17 cellular contexts compared by ENCODE assay signal in genomic region chr16:30087181-30087898, GRCh38. TPM values are rescaled to one million over a fixed set of nuclear protein-coding genes. Genes with fewer than 3 reads are reported as not detected.
DNase-seq lines count a peak whose midpoint lies in the region; ATAC-seq and TF ChIP-seq lines count a peak whose summit lies in the region.
"Had no signal": no experiment of that assay in that cellular context is flagged by ENCODE, and none has a peak within 500 bp of the region (broad histone marks: within the 10 kb centered on the region; RNA-seq: fewer than 3 reads in every experiment).

No MANE protein-coding gene starts in this region.

- peaks cover 2 to 16% of the 10 kb centered on the region in 2 donors for H3K36me3 Mint-ChIP-seq in activated T-cell treated with anti-CD3 and anti-CD28 coated beads, Interleukin-2, amount 50 U/mL, for 72 hours (ENCODE audit: insufficient read depth in 2 of 2)
- H3K36me3 Mint-ChIP-seq in activated T-cell treated with anti-CD3 and anti-CD28 coated beads, Interleukin-2, amount 50 U/mL, for 4 hours (ENCODE audit: insufficient read depth) = peaks cover 10% of the 10 kb centered on the region
- peaks cover 23% of the 10 kb centered on the region for H3K36me3 Mint-ChIP-seq in central memory CD8-positive, alpha-beta T cell (ENCODE audit: insufficient read depth)
- H3K36me3 Mint-ChIP-seq in stimulated activated memory B cell treated with anti-CD40 and anti-IgM and Interleukin-4, amounts not matched to agents 10 μg/mL and 1 μg/mL and 100 μg/mL, for 72 hours = peaks cover 22% of the 10 kb centered on the region

- no peak for TF ChIP-seq CTCF in vagina (IDR thresholded peaks at IDR 0.05)

- peak overlapping the region; percentile 57 for H3K27ac Mint-ChIP-seq in activated T-cell treated with anti-CD3 and anti-CD28 coated beads, Interleukin-2, amount 50 U/mL, for 72 hours
- peak overlapping the region; percentile 69 for H3K27ac Mint-ChIP-seq in central memory CD8-positive, alpha-beta T cell (ENCODE audit: low read depth)
- H3K27ac Mint-ChIP-seq in stimulated activated memory B cell treated with anti-CD40 and anti-IgM and Interleukin-4, amounts not matched to agents 10 μg/mL and 1 μg/mL and 100 μg/mL, for 72 hours = peak overlapping the region; percentile 61
- H3K27ac Mint-ChIP-seq: activated naive CD4-positive, alpha-beta T cell treated with anti-CD3 and anti-CD28 coated beads, Interleukin-2, amount 50 U/mL, for 24 hours had no signal

- H3K4me1 ChIP-seq in vagina = peaks cover 17% of the 10 kb centered on the region

- no peaks in the 10 kb centered on the region for H3K9me3 Mint-ChIP-seq in activated T-cell treated with anti-CD3 and anti-CD28 coated beads, Interleukin-2, amount 50 U/mL, for 72 hours
- H3K9me3 Mint-ChIP-seq in activated T-cell treated with anti-CD3 and anti-CD28 coated beads, Interleukin-2, amount 50 U/mL, for 4 hours = no peaks in the 10 kb centered on the region
- no peaks in the 10 kb centered on the region for H3K9me3 Mint-ChIP-seq in central memory CD8-positive, alpha-beta T cell
- H3K9me3 Mint-ChIP-seq in stimulated activated memory B cell treated with anti-CD40 and anti-IgM and Interleukin-4, amounts not matched to agents 10 μg/mL and 1 μg/mL and 100 μg/mL, for 72 hours = no peaks in the 10 kb centered on the region
- H3K9me3 Mint-ChIP-seq: activated naive CD4-positive, alpha-beta T cell treated with anti-CD3 and anti-CD28 coated beads, Interleukin-2, amount 50 U/mL, for 24 hours; GM23338 had no signal

- no peak for ATAC-seq in activated T-cell treated with anti-CD3 and anti-CD28 coated beads, Interleukin-2, amount 50 U/mL, for 72 hours (replicated peaks in 1 of 2)
- no peak for ATAC-seq in activated T-cell treated with anti-CD3 and anti-CD28 coated beads, Interleukin-2, amount 50 U/mL, for 4 hours
- ATAC-seq in central memory CD8-positive, alpha-beta T cell (replicated peaks; ENCODE audit: extremely low read depth, poor library complexity, severe bottlenecking) = no peak
- no peak for ATAC-seq in stimulated activated memory B cell treated with anti-CD40 and anti-IgM and Interleukin-4, amounts not matched to agents 10 μg/mL and 1 μg/mL and 100 μg/mL, for 72 hours
- ATAC-seq in HG02610 (IDR thresholded peaks at IDR 0.05; ENCODE audit: unreplicated experiment) = no peak
- ATAC-seq: GM23338; stimulated activated naive CD8-positive, alpha-beta T cell treated with anti-CD3 and anti-CD28 coated beads, Interleukin-15, Interleukin-2, amounts not matched to agents 100 U/mL and 50 U/mL, for 24 hours had no signal

- no peaks in the 10 kb centered on the region for H3K27me3 Mint-ChIP-seq in activated T-cell treated with anti-CD3 and anti-CD28 coated beads, Interleukin-2, amount 50 U/mL, for 72 hours (ENCODE audit: low read depth)
- no peaks in the 10 kb centered on the region for H3K27me3 Mint-ChIP-seq in activated T-cell treated with anti-CD3 and anti-CD28 coated beads, Interleukin-2, amount 50 U/mL, for 4 hours (ENCODE audit: low read depth)
- no peaks in the 10 kb centered on the region for H3K27me3 Mint-ChIP-seq in central memory CD8-positive, alpha-beta T cell
- no peaks in the 10 kb centered on the region for H3K27me3 Mint-ChIP-seq in stimulated activated memory B cell treated with anti-CD40 and anti-IgM and Interleukin-4, amounts not matched to agents 10 μg/mL and 1 μg/mL and 100 μg/mL, for 72 hours
- H3K27me3 Mint-ChIP-seq: activated naive CD4-positive, alpha-beta T cell treated with anti-CD3 and anti-CD28 coated beads, Interleukin-2, amount 50 U/mL, for 24 hours had no signal

- H3K4me3 ChIP-seq in vagina = no peak overlapping the region
- H3K4me3 ChIP-seq: GM23338 had no signal

- H3K4me1 Mint-ChIP-seq in activated T-cell treated with anti-CD3 and anti-CD28 coated beads, Interleukin-2, amount 50 U/mL, for 72 hours (ENCODE audit: low read depth) = peaks cover 25% of the 10 kb centered on the region
- peaks cover 22% of the 10 kb centered on the region for H3K4me1 Mint-ChIP-seq in activated T-cell treated with anti-CD3 and anti-CD28 coated beads, Interleukin-2, amount 50 U/mL, for 4 hours (ENCODE audit: low read depth)
- peaks cover 10% of the 10 kb centered on the region for H3K4me1 Mint-ChIP-seq in central memory CD8-positive, alpha-beta T cell
- H3K4me1 Mint-ChIP-seq in stimulated activated memory B cell treated with anti-CD40 and anti-IgM and Interleukin-4, amounts not matched to agents 10 μg/mL and 1 μg/mL and 100 μg/mL, for 72 hours = peaks cover 39% of the 10 kb centered on the region

- H3K4me3 Mint-ChIP-seq in activated T-cell treated with anti-CD3 and anti-CD28 coated beads, Interleukin-2, amount 50 U/mL, for 72 hours = no peak overlapping the region
- no peak overlapping the region for H3K4me3 Mint-ChIP-seq in activated T-cell treated with anti-CD3 and anti-CD28 coated beads, Interleukin-2, amount 50 U/mL, for 4 hours
- no peak overlapping the region for H3K4me3 Mint-ChIP-seq in central memory CD8-positive, alpha-beta T cell
- H3K4me3 Mint-ChIP-seq in stimulated activated memory B cell treated with anti-CD40 and anti-IgM and Interleukin-4, amounts not matched to agents 10 μg/mL and 1 μg/mL and 100 μg/mL, for 72 hours = no peak overlapping the region
- H3K4me3 Mint-ChIP-seq: activated naive CD4-positive, alpha-beta T cell treated with anti-CD3 and anti-CD28 coated beads, Interleukin-2, amount 50 U/mL, for 24 hours; GM23338 had no signal

- no peak for DNase-seq in activated T-cell treated with anti-CD3 and anti-CD28 coated beads, Interleukin-2, amount 50 U/mL, for 72 hours
- no peak for DNase-seq in activated T-cell treated with anti-CD3 and anti-CD28 coated beads, Interleukin-2, amount 50 U/mL, for 4 hours
- DNase-seq in NOMO-1 treated with dmso at 0.1 percent for 144 hours (lab: John Stamatoyannopoulos, UW; ENCODE audit: unreplicated experiment) (peak; percentile 89), vagina (ENCODE audit: extremely low spot score in 2 of 2) (no peak), SK-N-DZ (ENCODE audit: low spot score) (no peak)
- no peak for DNase-seq in central memory CD8-positive, alpha-beta T cell (ENCODE audit: low spot score in 2 of 2)
- DNase-seq: foreskin melanocyte; mammary epithelial cell; NCI-H1417; NCI-H226; stimulated activated naive CD8-positive, alpha-beta T cell treated with anti-CD3 and anti-CD28 coated beads, Interleukin-15, Interleukin-2, amounts not matched to agents 100 U/mL and 50 U/mL, for 24 hours; T-helper 9 cell had no signal

- no peak overlapping the region for H3K27ac ChIP-seq in vagina

- no peaks in the 10 kb centered on the region for H3K9me3 ChIP-seq in vagina

- no peaks in the 10 kb centered on the region for H3K27me3 ChIP-seq in vagina

- peaks cover 3 to 29% of the 10 kb centered on the region in 2 donors for H3K36me3 ChIP-seq in vagina

- intact Hi-C loops in vagina (cut with DNase I) = no loop called here

- no peak for TF ChIP-seq POLR2A in vagina (IDR thresholded peaks at IDR 0.05)

RNA-seq across cellular contexts. Expression of gene TBX6, which starts 4.4 kb away (rescaled TPM):
- total RNA-seq in activated T-cell treated with anti-CD3 and anti-CD28 coated beads, Interleukin-2, amount 50 U/mL, for 72 hours = 1 to 10 TPM; 4.2 to 5.8 TPM
- under 1 TPM; 0.33 to 0.87 (median 0.48) TPM for total RNA-seq in activated T-cell treated with anti-CD3 and anti-CD28 coated beads, Interleukin-2, amount 50 U/mL, for 4 hours
- total RNA-seq in vagina = 6.4 TPM
- polyA plus RNA-seq in SK-N-DZ (2014; cell fraction: cytosol; rRNA removed) = 4.4 and 5.4 TPM in 2 replicates
- polyA plus RNA-seq in SK-N-DZ (2014; cell fraction: nucleus; rRNA removed) = 6.4 and 6.9 TPM in 2 replicates
- total RNA-seq: skeletal muscle tissue had no signal

RNA-seq across cellular contexts. Expression of gene YPEL3, which starts 8.7 kb away (rescaled TPM):
- 10 to 100 TPM; 60.2 to 77.8 TPM for total RNA-seq in activated T-cell treated with anti-CD3 and anti-CD28 coated beads, Interleukin-2, amount 50 U/mL, for 72 hours
- 1 to 10 TPM; 4.4 to 7.2 (median 6.1) TPM for total RNA-seq in activated T-cell treated with anti-CD3 and anti-CD28 coated beads, Interleukin-2, amount 50 U/mL, for 4 hours
- total RNA-seq in vagina = 116 TPM
- 58.9 and 69.6 TPM in 2 replicates for polyA plus RNA-seq in SK-N-DZ (2014; cell fraction: cytosol; rRNA removed)
- polyA plus RNA-seq in SK-N-DZ (2014; cell fraction: nucleus; rRNA removed) = 80.0 and 87.0 TPM in 2 replicates

RNA-seq across cellular contexts. Expression of gene PPP4C, which starts 11.5 kb away (rescaled TPM):
- 100 to 1,000 TPM; 114 to 124 TPM for total RNA-seq in activated T-cell treated with anti-CD3 and anti-CD28 coated beads, Interleukin-2, amount 50 U/mL, for 72 hours
- total RNA-seq in activated T-cell treated with anti-CD3 and anti-CD28 coated beads, Interleukin-2, amount 50 U/mL, for 4 hours = 100 to 1,000 TPM; 147 to 164 (median 152) TPM
- 60.4 TPM for total RNA-seq in vagina
- polyA plus RNA-seq in SK-N-DZ (2014; cell fraction: cytosol; rRNA removed) = 143 and 189 TPM in 2 replicates
- 132 and 167 TPM in 2 replicates for polyA plus RNA-seq in SK-N-DZ (2014; cell fraction: nucleus; rRNA removed)

RNA-seq across cellular contexts. Expression of gene ALDOA, which starts 21.8 kb away (rescaled TPM):
- 100 to 1,000 TPM; 857 to 918 TPM for total RNA-seq in activated T-cell treated with anti-CD3 and anti-CD28 coated beads, Interleukin-2, amount 50 U/mL, for 72 hours
- total RNA-seq in activated T-cell treated with anti-CD3 and anti-CD28 coated beads, Interleukin-2, amount 50 U/mL, for 4 hours = 1,000 to 10,000 TPM; 2,101 to 2,362 (median 2,220) TPM
- 810 TPM for total RNA-seq in vagina
- polyA plus RNA-seq in SK-N-DZ (2014; cell fraction: cytosol; rRNA removed) = 834 and 905 TPM in 2 replicates
- 282 and 332 TPM in 2 replicates for polyA plus RNA-seq in SK-N-DZ (2014; cell fraction: nucleus; rRNA removed)

RNA-seq across cellular contexts. Expression of gene GDPD3, which starts 26.0 kb away (rescaled TPM):
- 10 to 100 TPM; 13.9 to 20.5 TPM for total RNA-seq in activated T-cell treated with anti-CD3 and anti-CD28 coated beads, Interleukin-2, amount 50 U/mL, for 72 hours
- 1 to 10 TPM in 2 of 3 donors, under 1 TPM in 1; 0.76 to 3.3 (median 2.7) TPM for total RNA-seq in activated T-cell treated with anti-CD3 and anti-CD28 coated beads, Interleukin-2, amount 50 U/mL, for 4 hours
- total RNA-seq in vagina = 6.9 TPM
- 0.80 and 1.8 TPM in 2 replicates for polyA plus RNA-seq in SK-N-DZ (2014; cell fraction: cytosol; rRNA removed)
- 20.8 and 35.5 TPM in 2 replicates for polyA plus RNA-seq in SK-N-DZ (2014; cell fraction: nucleus; rRNA removed)

Comparison
In these comparisons a context has a peak if more than half of its experiments do, and no peak if none do; other contexts are left out.
1. RNA of gene YPEL3, which starts 8.7 kb away (total RNA-seq): 116 TPM in vagina (single experiment) and 60.2 to 77.8 TPM in activated T-cell treated with anti-CD3 and anti-CD28 coated beads, Interleukin-2, amount 50 U/mL, for 72 hours; 4.4 to 7.2 TPM in activated T-cell treated with anti-CD3 and anti-CD28 coated beads, Interleukin-2, amount 50 U/mL, for 4 hours; every median in the first group is over 4 times any median in the second.
2. Peak in every context shown above with its lines, with median percentiles within 50 percentile points of each other: H3K27ac Mint-ChIP-seq.